In the genomic region with DNA sequence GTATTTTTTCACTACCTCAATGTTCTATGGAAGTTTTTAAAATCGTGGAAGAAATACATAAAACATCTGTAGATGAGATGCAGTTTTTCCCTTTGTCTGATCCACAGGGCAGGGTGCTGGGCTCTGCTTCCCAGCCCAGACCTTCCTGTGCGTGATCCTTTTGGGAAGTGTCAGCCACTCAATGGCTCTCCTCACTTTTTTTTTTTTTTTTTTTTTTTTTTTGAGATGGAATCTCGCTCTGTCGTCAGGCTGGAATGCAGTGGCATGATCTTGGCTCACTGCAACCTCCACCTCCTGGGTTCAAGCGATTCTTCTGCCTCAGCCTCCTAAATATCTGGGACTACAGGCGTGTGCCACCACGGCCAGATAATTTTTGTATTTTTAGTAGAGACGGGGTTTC, we compare ENCODE assay signal across 21 cellular contexts. TPM values are rescaled to one million over a fixed set of nuclear protein-coding genes. Genes with fewer than 3 reads are reported as not detected.
DNase-seq lines count a peak whose midpoint lies in the region; ATAC-seq and FAIRE-seq lines count a peak whose summit lies in the region.
"Had no signal": no experiment of that assay in that cellular context is flagged by ENCODE, and none has a peak within 500 bp of the region (broad histone marks: within the 10 kb centered on the region; RNA-seq: fewer than 3 reads in every experiment).

No MANE protein-coding gene starts in this region.

- no peaks in the 10 kb centered on the region for H3K36me3 Mint-ChIP-seq in stimulated activated naive B cell treated with anti-CD40 and anti-IgM and Interleukin-4, amounts not matched to agents 10 μg/mL and 1 μg/mL and 100 μg/mL, for 72 hours
- H3K36me3 Mint-ChIP-seq: CD8-positive, alpha-beta T cell had no signal

- no peaks in the 10 kb centered on the region for H3K79me2 ChIP-seq in mesendoderm (ENCODE audit: control insufficient read depth, insufficient read depth, low read length)

- H3K27ac Mint-ChIP-seq in stimulated activated naive B cell treated with anti-CD40 and anti-IgM and Interleukin-4, amounts not matched to agents 10 μg/mL and 1 μg/mL and 100 μg/mL, for 72 hours, result no peak overlapping the region
- H3K27ac Mint-ChIP-seq: CD8-positive, alpha-beta T cell; GM23338 had no signal

- no peak overlapping the region for H2BK120ac ChIP-seq in mesendoderm (ENCODE audit: low read depth, low read length)

- no peaks in the 10 kb centered on the region for H3K9me3 Mint-ChIP-seq in stimulated activated naive B cell treated with anti-CD40 and anti-IgM and Interleukin-4, amounts not matched to agents 10 μg/mL and 1 μg/mL and 100 μg/mL, for 72 hours
- H3K9me3 Mint-ChIP-seq: CD8-positive, alpha-beta T cell; GM23338 had no signal

- no peak overlapping the region for H3K4ac ChIP-seq in mesendoderm (ENCODE audit: low read depth, low read length)

- no peak overlapping the region for H3K18ac ChIP-seq in mesendoderm (ENCODE audit: low read length)

- no peak overlapping the region for H3K9ac ChIP-seq in mesendoderm (ENCODE audit: low read length)
- H3K9ac ChIP-seq: BLaER1 treated with 17β-estradiol and CSF1 and Interleukin-3, amounts not matched to agents 10 nM and 100 nM had no signal

- H3K4me1 ChIP-seq in mesendoderm (ENCODE audit: control insufficient read depth, low read depth, low read length), result peaks cover 8% of the 10 kb centered on the region

- peaks cover 0 to 19% of the 10 kb centered on the region in 2 donors for H3K27me3 Mint-ChIP-seq in stimulated activated naive B cell treated with anti-CD40 and anti-IgM and Interleukin-4, amounts not matched to agents 10 μg/mL and 1 μg/mL and 100 μg/mL, for 72 hours

- H3K23ac ChIP-seq in mesendoderm (ENCODE audit: low read length), result no peak overlapping the region

- no peak overlapping the region for H3K27ac ChIP-seq in mesendoderm (ENCODE audit: low read depth, low read length)
- H3K27ac ChIP-seq: BLaER1 treated with 17β-estradiol and CSF1 and Interleukin-3, amounts not matched to agents 10 nM and 100 nM; RWPE1 had no signal

- no peak overlapping the region for H2BK5ac ChIP-seq in mesendoderm (ENCODE audit: low read length)

- H3K36me3 ChIP-seq in mesendoderm (ENCODE audit: control insufficient read depth, insufficient read depth, low read length), result no peaks in the 10 kb centered on the region
- H3K36me3 ChIP-seq: BLaER1 treated with 17β-estradiol and CSF1 and Interleukin-3, amounts not matched to agents 10 nM and 100 nM had no signal

- no CpG with 5 or more reads among the region's 8 CpGs for WGBS in mesendoderm (ENCODE audit: extremely low coverage, insufficient coverage, low lambda C conversion rate)

- no peak overlapping the region for H3K4me3 ChIP-seq in mesendoderm (ENCODE audit: low read length)
- H3K4me3 ChIP-seq: BLaER1 treated with 17β-estradiol and CSF1 and Interleukin-3, amounts not matched to agents 10 nM and 100 nM; GM23338; K562 had no signal

- no peak for ATAC-seq in left cardiac atrium
- ATAC-seq in GM19452 (IDR thresholded peaks at IDR 0.05; ENCODE audit: unreplicated experiment), result no peak
- no peak for ATAC-seq in stimulated activated naive B cell treated with anti-CD40 and anti-IgM and Interleukin-4, amounts not matched to agents 10 μg/mL and 1 μg/mL and 100 μg/mL, for 72 hours (replicated peaks)
- ATAC-seq: CD8-positive, alpha-beta T cell; GM23338; K562; PC-3 had no signal

- no peak overlapping the region for H3K4me2 ChIP-seq in mesendoderm (ENCODE audit: low read length)
- H3K4me2 ChIP-seq: BLaER1 treated with 17β-estradiol and CSF1 and Interleukin-3, amounts not matched to agents 10 nM and 100 nM; GM23338 had no signal

- no peak overlapping the region for H3K56ac ChIP-seq in mesendoderm (ENCODE audit: low read length)

- H3K27me3 ChIP-seq in mesendoderm (ENCODE audit: insufficient read depth, low read length, poor library complexity), result no peaks in the 10 kb centered on the region
- H3K27me3 ChIP-seq: BLaER1 treated with 17β-estradiol and CSF1 and Interleukin-3, amounts not matched to agents 10 nM and 100 nM had no signal

- H3K79me1 ChIP-seq in mesendoderm (ENCODE audit: low read length), result no peaks in the 10 kb centered on the region

- DNase-seq in cardiac septum (ENCODE audit: low spot score) (peak; percentile 4), left cardiac atrium (no peak), M059J (ENCODE audit: low read depth) (peak; percentile 25), mesendoderm (peak; percentile 66), urothelium cell line (ENCODE audit: low spot score) (peak; percentile 38)
- DNase-seq in activated naive CD4-positive, alpha-beta T cell treated with anti-CD3 and anti-CD28 coated beads, Interleukin-2, amount 50 U/mL, for 16 hours, result no peak
- DNase-seq in stimulated activated naive B cell treated with anti-CD40 and anti-IgM and Interleukin-4, amounts not matched to agents 10 μg/mL and 1 μg/mL and 100 μg/mL, for 72 hours, result no peak
- DNase-seq: Calu3; CD8-positive, alpha-beta T cell; DMS53; NCI-H1105 treated with DMSO at 0.1 percent for 48 hours; NCI-H1694 treated with DMSO at 0.1 percent for 48 hours; NCI-H2227 treated with DMSO at 0.1 percent for 48 hours; NCI-H524 treated with DMSO at 0.1 percent for 48 hours; PC-3; SIG-M5 had no signal

- no peak overlapping the region for H4K5ac ChIP-seq in mesendoderm (ENCODE audit: low read length)

- H3K4me3 Mint-ChIP-seq in stimulated activated naive B cell treated with anti-CD40 and anti-IgM and Interleukin-4, amounts not matched to agents 10 μg/mL and 1 μg/mL and 100 μg/mL, for 72 hours, result no peak overlapping the region
- H3K4me3 Mint-ChIP-seq: CD8-positive, alpha-beta T cell; GM23338 had no signal

- intact Hi-C loops in cardiac septum (cut with DNase I) (no loop called here), left cardiac atrium (cut with DNase I) (no loop called here)

- no peak for FAIRE-seq in urothelium cell line (lab: Jason Lieb, UNC)
- FAIRE-seq: K562 had no signal

- H4K8ac ChIP-seq in mesendoderm (ENCODE audit: low read depth, low read length), result no peak overlapping the region

- no peak overlapping the region for H2BK15ac ChIP-seq in mesendoderm (replicated peaks; ENCODE audit: low read depth)

- H2AK5ac ChIP-seq in mesendoderm (ENCODE audit: low read length), result no peak overlapping the region

- no peaks in the 10 kb centered on the region for H3K4me1 Mint-ChIP-seq in stimulated activated naive B cell treated with anti-CD40 and anti-IgM and Interleukin-4, amounts not matched to agents 10 μg/mL and 1 μg/mL and 100 μg/mL, for 72 hours

RNA-seq across cellular contexts. Expression of a gene that starts 32.8 kb away (rescaled TPM):
- total RNA-seq in cardiac septum (2.4 TPM), left cardiac atrium (1 to 10 TPM; 3.2 to 3.9 TPM)
- total RNA-seq in M059J (2014; rRNA removed; shearing (Covaris generic)), result 7.5 and 11.4 TPM in 2 replicates
- polyA plus RNA-seq in mesendoderm (2013, experiment 1 of 2), result 35.6 TPM
- 35.7 TPM for polyA plus RNA-seq in mesendoderm (2013, experiment 2 of 2)
- polyA plus RNA-seq: K562 had no signal

RNA-seq across cellular contexts. Expression of a gene that starts 33.2 kb away (rescaled TPM):
- total RNA-seq in cardiac septum (57.4 TPM), left cardiac atrium (10 to 100 TPM; 50.6 to 63.4 TPM)
- 47.0 and 74.5 TPM in 2 replicates for total RNA-seq in M059J (2014; rRNA removed; shearing (Covaris generic))
- polyA plus RNA-seq in mesendoderm (2013, experiment 1 of 2), result 77.3 TPM
- 78.7 TPM for polyA plus RNA-seq in mesendoderm (2013, experiment 2 of 2)
- polyA plus RNA-seq: K562 had no signal

Comparison
In these comparisons a context has a peak if more than half of its experiments do, and no peak if none do; other contexts are left out.
1. DNase-seq: peak in cardiac septum (single experiment), M059J (single experiment), mesendoderm (single experiment) and urothelium cell line (single experiment); none in left cardiac atrium (single experiment), activated naive CD4-positive, alpha-beta T cell treated with anti-CD3 and anti-CD28 coated beads, Interleukin-2, amount 50 U/mL, for 16 hours (single experiment) and stimulated activated naive B cell treated with anti-CD40 and anti-IgM and Interleukin-4, amounts not matched to agents 10 μg/mL and 1 μg/mL and 100 μg/mL, for 72 hours (single experiment).